7 cellular contexts compared by ENCODE assay signal in genomic region chr5:133026664-133027153, GRCh38. TPM values are rescaled to one million over a fixed set of nuclear protein-coding genes. Genes with fewer than 3 reads are reported as not detected.
DNase-seq lines count a peak whose midpoint lies in the region; ATAC-seq and TF ChIP-seq lines count a peak whose summit lies in the region.

No MANE protein-coding gene starts in this region.

- H3K9me3 Mint-ChIP-seq in activated T-helper 2 cell treated with anti-CD3 and anti-CD28 coated beads, Interferon-gamma antibody, Interleukin-2, Interleukin-4, amounts not matched to agents 10 μg/mL and 5 μg/mL and 100 μg/mL, durations not matched to agents 14 hours and 24 hours and 36 hours: no peaks in the 10 kb centered on the region
- H3K9me3 Mint-ChIP-seq in immature natural killer cell: no peaks in the 10 kb centered on the region
- no peaks in the 10 kb centered on the region for H3K9me3 Mint-ChIP-seq in stimulated activated naive CD8-positive, alpha-beta T cell treated with anti-CD3 and anti-CD28 coated beads, Interleukin-15, amount 100 ng/mL, for 72 hours

- DNase-seq in HL-60 (ENCODE audit: low read depth in 1 of 2, low spot score in 1 of 2) (no peak), immature natural killer cell (no peak), NCI-H526 (lab: John Stamatoyannopoulos, UW) (no peak), H4 (ENCODE audit: low spot score) (no peak), Kasumi-1 (lab: John Stamatoyannopoulos, UW) (no peak)
- DNase-seq in activated T-helper 2 cell treated with anti-CD3 and anti-CD28 coated beads, Interferon-gamma antibody, Interleukin-2, Interleukin-4, amounts not matched to agents 10 μg/mL and 5 μg/mL and 100 μg/mL, durations not matched to agents 14 hours and 24 hours and 36 hours (ENCODE audit: low spot score): no peak
- no peak for DNase-seq in stimulated activated naive CD8-positive, alpha-beta T cell treated with anti-CD3 and anti-CD28 coated beads, Interleukin-15, amount 100 ng/mL, for 72 hours

- no peaks in the 10 kb centered on the region for H3K27me3 Mint-ChIP-seq in activated T-helper 2 cell treated with anti-CD3 and anti-CD28 coated beads, Interferon-gamma antibody, Interleukin-2, Interleukin-4, amounts not matched to agents 10 μg/mL and 5 μg/mL and 100 μg/mL, durations not matched to agents 14 hours and 24 hours and 36 hours (ENCODE audit: low read depth)
- H3K27me3 Mint-ChIP-seq in immature natural killer cell (ENCODE audit: low read depth in 3 of 3): peaks cover 1 to 8% (median 2%) of the 10 kb centered on the region in 3 donors
- no peaks in the 10 kb centered on the region for H3K27me3 Mint-ChIP-seq in stimulated activated naive CD8-positive, alpha-beta T cell treated with anti-CD3 and anti-CD28 coated beads, Interleukin-15, amount 100 ng/mL, for 72 hours

- H3K27ac ChIP-seq in HL-60 (replicated peaks): no peak overlapping the region

- peak overlapping the region; percentile 92 for H3K4me3 Mint-ChIP-seq in activated T-helper 2 cell treated with anti-CD3 and anti-CD28 coated beads, Interferon-gamma antibody, Interleukin-2, Interleukin-4, amounts not matched to agents 10 μg/mL and 5 μg/mL and 100 μg/mL, durations not matched to agents 14 hours and 24 hours and 36 hours (ENCODE audit: low read depth)
- peak overlapping the region; percentile 95 to 98 (median 96) for H3K4me3 Mint-ChIP-seq in immature natural killer cell
- H3K4me3 Mint-ChIP-seq in stimulated activated naive CD8-positive, alpha-beta T cell treated with anti-CD3 and anti-CD28 coated beads, Interleukin-15, amount 100 ng/mL, for 72 hours: peak overlapping the region; percentile 93 to 94

- H3K27ac Mint-ChIP-seq in activated T-helper 2 cell treated with anti-CD3 and anti-CD28 coated beads, Interferon-gamma antibody, Interleukin-2, Interleukin-4, amounts not matched to agents 10 μg/mL and 5 μg/mL and 100 μg/mL, durations not matched to agents 14 hours and 24 hours and 36 hours: peak overlapping the region; percentile 55
- peak overlapping the region; percentile 75 to 96 (median 91) for H3K27ac Mint-ChIP-seq in immature natural killer cell
- peak overlapping the region in 1 of 2 donors; percentile 91 for H3K27ac Mint-ChIP-seq in stimulated activated naive CD8-positive, alpha-beta T cell treated with anti-CD3 and anti-CD28 coated beads, Interleukin-15, amount 100 ng/mL, for 72 hours

- peaks cover 21% of the 10 kb centered on the region for H3K36me3 Mint-ChIP-seq in activated T-helper 2 cell treated with anti-CD3 and anti-CD28 coated beads, Interferon-gamma antibody, Interleukin-2, Interleukin-4, amounts not matched to agents 10 μg/mL and 5 μg/mL and 100 μg/mL, durations not matched to agents 14 hours and 24 hours and 36 hours (ENCODE audit: low read depth)
- H3K36me3 Mint-ChIP-seq in immature natural killer cell: no peaks in the 10 kb centered on the region

- peaks cover 11% of the 10 kb centered on the region for H3K4me1 Mint-ChIP-seq in activated T-helper 2 cell treated with anti-CD3 and anti-CD28 coated beads, Interferon-gamma antibody, Interleukin-2, Interleukin-4, amounts not matched to agents 10 μg/mL and 5 μg/mL and 100 μg/mL, durations not matched to agents 14 hours and 24 hours and 36 hours (ENCODE audit: low read depth)
- peaks cover 20 to 38% of the 10 kb centered on the region in 2 donors for H3K4me1 Mint-ChIP-seq in immature natural killer cell
- H3K4me1 Mint-ChIP-seq in stimulated activated naive CD8-positive, alpha-beta T cell treated with anti-CD3 and anti-CD28 coated beads, Interleukin-15, amount 100 ng/mL, for 72 hours: peaks cover 23% of the 10 kb centered on the region

- peak overlapping the region; percentile 62 for H3K4me3 ChIP-seq in HL-60 (replicated peaks; ENCODE audit: insufficient read depth, low read length)

- TF ChIP-seq CTCF in HL-60 (IDR thresholded peaks at IDR 0.05; ENCODE audit: insufficient read depth, low read length): no peak

- intact Hi-C loops in activated T-helper 2 cell treated with anti-CD3 and anti-CD28 coated beads, Interferon-gamma antibody, Interleukin-2, Interleukin-4, amounts not matched to agents 10 μg/mL and 5 μg/mL and 100 μg/mL, durations not matched to agents 14 hours and 24 hours and 36 hours (cut with micrococcal nuclease): loop anchor here (1.0 kb wide), 2 partner anchors 25 to 63 kb away; partner anchors contain the start of gene AFF4

- ATAC-seq in stimulated activated naive CD8-positive, alpha-beta T cell treated with anti-CD3 and anti-CD28 coated beads, Interleukin-15, amount 100 ng/mL, for 72 hours: no peak

- no peaks in the 10 kb centered on the region for H3K27me3 ChIP-seq in HL-60 (ENCODE audit: insufficient read depth, poor library complexity, severe bottlenecking)

RNA-seq across cellular contexts. Expression of gene ZCCHC10, which starts 0.4 kb away (rescaled TPM):
- total RNA-seq in activated T-helper 2 cell treated with anti-CD3 and anti-CD28 coated beads, Interferon-gamma antibody, Interleukin-2, Interleukin-4, amounts not matched to agents 10 μg/mL and 5 μg/mL and 100 μg/mL, durations not matched to agents 14 hours and 24 hours and 36 hours: 35.7 and 39.3 TPM in 2 replicates
- polyA plus RNA-seq in immature natural killer cell: 10 to 100 TPM; 44.4 to 47.6 (median 44.5) TPM
- total RNA-seq in H4 (2014; rRNA removed; shearing (Covaris generic)): 35.6 and 68.6 TPM in 2 replicates

RNA-seq across cellular contexts. Expression of gene HSPA4, which starts 25.1 kb away (rescaled TPM):
- 223 and 229 TPM in 2 replicates for total RNA-seq in activated T-helper 2 cell treated with anti-CD3 and anti-CD28 coated beads, Interferon-gamma antibody, Interleukin-2, Interleukin-4, amounts not matched to agents 10 μg/mL and 5 μg/mL and 100 μg/mL, durations not matched to agents 14 hours and 24 hours and 36 hours
- 10 to 100 TPM; 17.3 to 51.3 (median 32.3) TPM for polyA plus RNA-seq in immature natural killer cell
- 190 and 227 TPM in 2 replicates for total RNA-seq in H4 (2014; rRNA removed; shearing (Covaris generic))
